Comparison of ENCODE assay signal across 1 cellular context in the genomic region with DNA sequence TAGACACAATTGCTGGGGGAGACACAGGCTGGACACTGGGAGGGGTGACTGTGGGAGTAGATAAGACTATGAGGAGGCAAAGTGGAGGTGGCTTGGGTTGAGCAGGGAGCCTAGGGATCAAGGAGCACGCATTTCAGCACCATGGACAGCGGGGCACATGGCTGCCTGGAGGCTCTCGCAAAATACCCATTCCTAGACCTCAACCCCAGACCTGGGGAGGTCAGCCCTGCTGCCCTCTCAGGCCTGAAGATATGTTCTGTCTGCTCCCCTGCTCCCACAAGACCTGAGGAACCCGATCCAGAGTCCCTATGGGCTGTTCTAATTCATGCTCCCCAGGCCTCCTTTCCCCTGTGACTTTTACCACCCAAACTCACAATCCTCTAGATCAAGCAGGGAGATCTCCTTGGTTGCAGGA.
A peak's percentile ranks its signal among the peaks of the same experiment; 100 is the strongest.
TF ChIP-seq lines count a peak whose summit lies in the region.

No MANE protein-coding gene starts in this region.

TF ChIP-seq in K562, 482 proteins besides CTCF, POLR2A, EP300 and RAD21 (continued from another document and continues in another):
- no peak for TF ChIP-seq TAF15 (IDR thresholded peaks at IDR 0.05; ENCODE audit: low read depth, low read length)
- TF ChIP-seq HEY1 (CRISPR knock-in tag; IDR thresholded peaks at IDR 0.05; ENCODE audit: borderline replicate concordance), result no peak
- TF ChIP-seq SIRT6 (IDR thresholded peaks at IDR 0.05; ENCODE audit: low read depth, low read length), result no peak
- no peak for TF ChIP-seq ZNF444 (CRISPR knock-in tag; IDR thresholded peaks at IDR 0.05)
- no peak for TF ChIP-seq ZBTB8A (IDR thresholded peaks at IDR 0.05; ENCODE audit: partially characterized antibody)
- no peak for TF ChIP-seq NR2F6 (CRISPR knock-in tag; IDR thresholded peaks at IDR 0.05)
- TF ChIP-seq SPI1 (IDR thresholded peaks at IDR 0.05; ENCODE audit: borderline replicate concordance, low read depth, low read length), result no peak
- no peak for TF ChIP-seq THAP7 (CRISPR knock-in tag; IDR thresholded peaks at IDR 0.05)
- TF ChIP-seq MTA3 (IDR thresholded peaks at IDR 0.05; ENCODE audit: borderline replicate concordance), result no peak
- TF ChIP-seq ZNF324 (CRISPR knock-in tag; IDR thresholded peaks at IDR 0.05), result no peak
- peak; percentile 87; the same call in 1 of the 2 replicates for TF ChIP-seq ZNF282 (CRISPR knock-in tag; IDR thresholded peaks at IDR 0.05)
- peak; percentile 77; the same call in 1 of the 2 replicates for TF ChIP-seq ATF6 (CRISPR knock-in tag; IDR thresholded peaks at IDR 0.05)
- peak; percentile 31; the same call in 1 of the 2 replicates for TF ChIP-seq ZNF311 (CRISPR knock-in tag; IDR thresholded peaks at IDR 0.05)
- TF ChIP-seq, protein P1, sequence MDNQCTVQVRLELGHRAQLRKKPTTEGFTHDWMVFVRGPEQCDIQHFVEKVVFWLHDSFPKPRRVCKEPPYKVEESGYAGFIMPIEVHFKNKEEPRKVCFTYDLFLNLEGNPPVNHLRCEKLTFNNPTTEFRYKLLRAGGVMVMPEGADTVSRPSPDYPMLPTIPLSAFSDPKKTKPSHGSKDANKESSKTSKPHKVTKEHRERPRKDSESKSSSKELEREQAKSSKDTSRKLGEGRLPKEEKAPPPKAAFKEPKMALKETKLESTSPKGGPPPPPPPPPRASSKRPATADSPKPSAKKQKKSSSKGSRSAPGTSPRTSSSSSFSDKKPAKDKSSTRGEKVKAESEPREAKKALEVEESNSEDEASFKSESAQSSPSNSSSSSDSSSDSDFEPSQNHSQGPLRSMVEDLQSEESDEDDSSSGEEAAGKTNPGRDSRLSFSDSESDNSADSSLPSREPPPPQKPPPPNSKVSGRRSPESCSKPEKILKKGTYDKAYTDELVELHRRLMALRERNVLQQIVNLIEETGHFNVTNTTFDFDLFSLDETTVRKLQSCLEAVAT (IDR thresholded peaks at IDR 0.05), result no peak
- TF ChIP-seq SRSF9 (IDR thresholded peaks at IDR 0.05; ENCODE audit: borderline replicate concordance, low read depth, low read length), result no peak
- peak; percentile 57; the same call in 1 of the 2 replicates for TF ChIP-seq ZBTB1 (CRISPR knock-in tag; IDR thresholded peaks at IDR 0.05; ENCODE audit: borderline replicate concordance, low read depth)
- peak; percentile 97; the same call in 1 of the 2 replicates for TF ChIP-seq FOXP4 (CRISPR knock-in tag; IDR thresholded peaks at IDR 0.05; ENCODE audit: borderline replicate concordance)
- peak; percentile 27; the same call in 1 of the 2 replicates for TF ChIP-seq TCF3 (CRISPR knock-in tag; IDR thresholded peaks at IDR 0.05)
- TF ChIP-seq ZFP30 (CRISPR knock-in tag; IDR thresholded peaks at IDR 0.05; ENCODE audit: borderline replicate concordance), result no peak
- TF ChIP-seq, protein P2, sequence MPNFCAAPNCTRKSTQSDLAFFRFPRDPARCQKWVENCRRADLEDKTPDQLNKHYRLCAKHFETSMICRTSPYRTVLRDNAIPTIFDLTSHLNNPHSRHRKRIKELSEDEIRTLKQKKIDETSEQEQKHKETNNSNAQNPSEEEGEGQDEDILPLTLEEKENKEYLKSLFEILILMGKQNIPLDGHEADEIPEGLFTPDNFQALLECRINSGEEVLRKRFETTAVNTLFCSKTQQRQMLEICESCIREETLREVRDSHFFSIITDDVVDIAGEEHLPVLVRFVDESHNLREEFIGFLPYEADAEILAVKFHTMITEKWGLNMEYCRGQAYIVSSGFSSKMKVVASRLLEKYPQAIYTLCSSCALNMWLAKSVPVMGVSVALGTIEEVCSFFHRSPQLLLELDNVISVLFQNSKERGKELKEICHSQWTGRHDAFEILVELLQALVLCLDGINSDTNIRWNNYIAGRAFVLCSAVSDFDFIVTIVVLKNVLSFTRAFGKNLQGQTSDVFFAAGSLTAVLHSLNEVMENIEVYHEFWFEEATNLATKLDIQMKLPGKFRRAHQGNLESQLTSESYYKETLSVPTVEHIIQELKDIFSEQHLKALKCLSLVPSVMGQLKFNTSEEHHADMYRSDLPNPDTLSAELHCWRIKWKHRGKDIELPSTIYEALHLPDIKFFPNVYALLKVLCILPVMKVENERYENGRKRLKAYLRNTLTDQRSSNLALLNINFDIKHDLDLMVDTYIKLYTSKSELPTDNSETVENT (CRISPR knock-in tag; IDR thresholded peaks at IDR 0.05), result no peak
- TF ChIP-seq SMARCA4 (IDR thresholded peaks at IDR 0.05), result no peak
- TF ChIP-seq POLR2AphosphoS5 (IDR thresholded peaks at IDR 0.05; ENCODE audit: control insufficient read depth, insufficient read depth, low read depth, low read length), result no peak
- TF ChIP-seq ZNF12 (CRISPR knock-in tag; IDR thresholded peaks at IDR 0.05), result peak; percentile 34; the same call in 1 of the 2 replicates
- TF ChIP-seq, protein P3, sequence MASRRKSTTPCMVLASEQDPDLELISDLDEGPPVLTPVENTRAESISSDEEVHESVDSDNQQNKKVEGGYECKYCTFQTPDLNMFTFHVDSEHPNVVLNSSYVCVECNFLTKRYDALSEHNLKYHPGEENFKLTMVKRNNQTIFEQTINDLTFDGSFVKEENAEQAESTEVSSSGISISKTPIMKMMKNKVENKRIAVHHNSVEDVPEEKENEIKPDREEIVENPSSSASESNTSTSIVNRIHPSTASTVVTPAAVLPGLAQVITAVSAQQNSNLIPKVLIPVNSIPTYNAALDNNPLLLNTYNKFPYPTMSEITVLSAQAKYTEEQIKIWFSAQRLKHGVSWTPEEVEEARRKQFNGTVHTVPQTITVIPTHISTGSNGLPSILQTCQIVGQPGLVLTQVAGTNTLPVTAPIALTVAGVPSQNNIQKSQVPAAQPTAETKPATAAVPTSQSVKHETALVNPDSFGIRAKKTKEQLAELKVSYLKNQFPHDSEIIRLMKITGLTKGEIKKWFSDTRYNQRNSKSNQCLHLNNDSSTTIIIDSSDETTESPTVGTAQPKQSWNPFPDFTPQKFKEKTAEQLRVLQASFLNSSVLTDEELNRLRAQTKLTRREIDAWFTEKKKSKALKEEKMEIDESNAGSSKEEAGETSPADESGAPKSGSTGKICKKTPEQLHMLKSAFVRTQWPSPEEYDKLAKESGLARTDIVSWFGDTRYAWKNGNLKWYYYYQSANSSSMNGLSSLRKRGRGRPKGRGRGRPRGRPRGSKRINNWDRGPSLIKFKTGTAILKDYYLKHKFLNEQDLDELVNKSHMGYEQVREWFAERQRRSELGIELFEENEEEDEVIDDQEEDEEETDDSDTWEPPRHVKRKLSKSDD (conservative IDR thresholded peaks at IDR 0.05; ENCODE audit: low read length), result no peak
- peak; percentile 51; the same call in 1 of the 2 replicates for TF ChIP-seq ZBTB17 (CRISPR knock-in tag; IDR thresholded peaks at IDR 0.05)
- peak; percentile 93 for TF ChIP-seq MGA (IDR thresholded peaks at IDR 0.05)
- no peak for TF ChIP-seq FOXA1 (IDR thresholded peaks at IDR 0.05; ENCODE audit: borderline replicate concordance)
- TF ChIP-seq RBM39 (optimal IDR thresholded peaks at IDR 0.05; ENCODE audit: low read depth, low read length), result no peak
- 0 out of 2 replicates have a peak, but pooled peaks have one; percentile 25 for TF ChIP-seq NBN (IDR thresholded peaks at IDR 0.05; ENCODE audit: low read depth)
- no peak for TF ChIP-seq ZNF124 (CRISPR knock-in tag; IDR thresholded peaks at IDR 0.05)
- peak; percentile 82 for TF ChIP-seq ZNF431 (CRISPR knock-in tag; IDR thresholded peaks at IDR 0.05)
